Comparison of ENCODE assay signal across 2 cellular contexts in the genomic region with DNA sequence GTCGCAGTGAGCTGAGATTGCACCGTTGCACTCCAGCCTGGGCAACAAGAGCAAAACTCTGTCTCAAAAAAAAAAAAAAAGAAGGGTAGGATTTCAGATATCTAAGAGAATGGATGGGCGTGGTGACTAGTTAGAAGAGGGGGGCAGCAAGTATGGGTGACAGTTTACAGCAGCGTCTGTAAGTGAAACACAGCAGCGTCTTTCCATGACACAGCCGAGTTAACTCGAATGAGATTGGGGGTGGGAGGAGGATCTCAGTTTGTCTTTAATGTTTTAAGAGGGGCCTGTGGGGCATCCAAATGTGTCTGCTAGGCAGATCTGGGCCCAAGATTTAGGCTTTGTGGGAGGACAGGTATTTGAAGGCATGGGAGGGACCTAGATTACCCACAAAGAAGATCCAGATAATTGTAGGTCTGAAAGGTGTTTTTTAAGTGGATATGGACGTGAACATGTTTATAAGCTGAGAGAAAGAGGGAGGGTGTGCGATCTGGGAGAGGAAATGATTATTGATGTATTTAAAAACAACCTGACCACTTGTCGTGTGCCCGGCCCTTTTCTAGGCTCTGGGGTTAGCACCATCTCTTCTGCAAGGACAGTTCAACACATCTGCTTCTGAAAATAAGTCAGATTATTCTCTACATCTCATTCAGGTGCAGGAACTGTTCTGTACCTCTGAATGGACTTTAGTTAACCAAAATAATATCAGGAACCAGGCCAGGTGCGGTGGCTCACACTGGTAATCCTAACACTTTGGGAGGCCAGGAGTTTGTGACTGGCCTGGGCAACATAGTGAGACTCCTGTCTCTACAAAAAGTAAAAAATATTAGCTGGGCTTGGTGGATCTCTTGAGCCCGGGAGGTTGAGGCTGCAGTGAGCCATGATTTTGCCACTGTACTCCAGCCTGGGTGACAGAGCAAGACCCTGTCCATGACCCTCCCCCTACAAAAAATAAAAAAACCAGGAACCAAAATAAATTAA.
TF ChIP-seq lines count a peak whose summit lies in the region.

No MANE protein-coding gene starts in this region.

TF ChIP-seq in IMR-90, 13 proteins besides CTCF, POLR2A, EP300 and RAD21:
- TF ChIP-seq MAZ (IDR thresholded peaks at IDR 0.05; ENCODE audit: borderline replicate concordance, low read depth, low read length) (no peak), RCOR1 (IDR thresholded peaks at IDR 0.05; ENCODE audit: insufficient replicate concordance, low read length) (no peak), SMC3 (IDR thresholded peaks at IDR 0.05; ENCODE audit: low read depth, low read length) (no peak), FOS (IDR thresholded peaks at IDR 0.05; ENCODE audit: low read depth, low read length) (no peak), RFX5 (IDR thresholded peaks at IDR 0.05; ENCODE audit: low read depth, low read length) (no peak), MAFK (IDR thresholded peaks at IDR 0.05; ENCODE audit: low read depth, low read length) (no peak), CHD1 (IDR thresholded peaks at IDR 0.05; ENCODE audit: low read depth, low read length) (no peak), NFE2L2 (IDR thresholded peaks at IDR 0.05; ENCODE audit: low read depth, low read length) (no peak), BHLHE40 (IDR thresholded peaks at IDR 0.05; ENCODE audit: low read depth, low read length) (no peak), MXI1 (IDR thresholded peaks at IDR 0.05; ENCODE audit: borderline replicate concordance, low read depth, low read length) (no peak)
- TF ChIP-seq, protein P1, sequence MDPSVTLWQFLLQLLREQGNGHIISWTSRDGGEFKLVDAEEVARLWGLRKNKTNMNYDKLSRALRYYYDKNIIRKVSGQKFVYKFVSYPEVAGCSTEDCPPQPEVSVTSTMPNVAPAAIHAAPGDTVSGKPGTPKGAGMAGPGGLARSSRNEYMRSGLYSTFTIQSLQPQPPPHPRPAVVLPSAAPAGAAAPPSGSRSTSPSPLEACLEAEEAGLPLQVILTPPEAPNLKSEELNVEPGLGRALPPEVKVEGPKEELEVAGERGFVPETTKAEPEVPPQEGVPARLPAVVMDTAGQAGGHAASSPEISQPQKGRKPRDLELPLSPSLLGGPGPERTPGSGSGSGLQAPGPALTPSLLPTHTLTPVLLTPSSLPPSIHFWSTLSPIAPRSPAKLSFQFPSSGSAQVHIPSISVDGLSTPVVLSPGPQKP (IDR thresholded peaks at IDR 0.05; ENCODE audit: borderline replicate concordance, low read depth, low read length): no peak
- TF ChIP-seq, protein P2, sequence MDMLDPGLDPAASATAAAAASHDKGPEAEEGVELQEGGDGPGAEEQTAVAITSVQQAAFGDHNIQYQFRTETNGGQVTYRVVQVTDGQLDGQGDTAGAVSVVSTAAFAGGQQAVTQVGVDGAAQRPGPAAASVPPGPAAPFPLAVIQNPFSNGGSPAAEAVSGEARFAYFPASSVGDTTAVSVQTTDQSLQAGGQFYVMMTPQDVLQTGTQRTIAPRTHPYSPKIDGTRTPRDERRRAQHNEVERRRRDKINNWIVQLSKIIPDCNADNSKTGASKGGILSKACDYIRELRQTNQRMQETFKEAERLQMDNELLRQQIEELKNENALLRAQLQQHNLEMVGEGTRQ (IDR thresholded peaks at IDR 0.05; ENCODE audit: low read depth, low read length): no peak
TF ChIP-seq in IMR-90: peak in this region for 0.

TF ChIP-seq in K562, 482 proteins besides CTCF, POLR2A, EP300 and RAD21:
- TF ChIP-seq CBX1 (IDR thresholded peaks at IDR 0.05; ENCODE audit: low read depth): no peak
- TF ChIP-seq, protein P3, sequence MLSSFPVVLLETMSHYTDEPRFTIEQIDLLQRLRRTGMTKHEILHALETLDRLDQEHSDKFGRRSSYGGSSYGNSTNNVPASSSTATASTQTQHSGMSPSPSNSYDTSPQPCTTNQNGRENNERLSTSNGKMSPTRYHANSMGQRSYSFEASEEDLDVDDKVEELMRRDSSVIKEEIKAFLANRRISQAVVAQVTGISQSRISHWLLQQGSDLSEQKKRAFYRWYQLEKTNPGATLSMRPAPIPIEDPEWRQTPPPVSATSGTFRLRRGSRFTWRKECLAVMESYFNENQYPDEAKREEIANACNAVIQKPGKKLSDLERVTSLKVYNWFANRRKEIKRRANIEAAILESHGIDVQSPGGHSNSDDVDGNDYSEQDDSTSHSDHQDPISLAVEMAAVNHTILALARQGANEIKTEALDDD (IDR thresholded peaks at IDR 0.05): 0 out of 2 replicates have a peak, but pooled peaks have one; percentile 39
